Comparison of ENCODE assay signal across 17 cellular contexts in the genomic region with DNA sequence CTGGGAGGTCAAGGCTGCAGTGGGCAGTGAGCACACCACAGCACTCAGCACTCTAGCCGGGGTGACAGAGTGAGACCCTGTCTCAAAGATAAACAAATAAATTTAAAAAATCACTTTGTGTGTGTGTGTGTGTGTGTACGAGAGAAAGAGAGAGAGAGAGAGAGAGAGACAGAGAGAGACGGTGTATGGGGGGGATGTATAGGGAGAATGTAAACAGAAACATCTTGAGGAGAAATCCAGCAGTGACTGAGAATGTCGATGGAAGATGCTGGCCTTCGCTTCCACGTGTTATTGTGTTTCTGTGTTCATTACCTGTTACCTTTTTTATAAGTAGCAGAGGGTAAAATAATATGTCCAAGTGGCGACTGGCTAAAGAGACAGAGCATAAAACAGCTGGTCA. TPM values are rescaled to one million over a fixed set of nuclear protein-coding genes. Genes with fewer than 3 reads are reported as not detected.
A peak's percentile ranks its signal among the peaks of the same experiment; 100 is the strongest.
DNase-seq lines count a peak whose midpoint lies in the region; ATAC-seq and TF ChIP-seq lines count a peak whose summit lies in the region.
"Had no signal": no experiment of that assay in that cellular context is flagged by ENCODE, and none has a peak within 500 bp of the region (broad histone marks: within the 10 kb centered on the region; RNA-seq: fewer than 3 reads in every experiment).

No MANE protein-coding gene starts in this region.

- ATAC-seq in IMR-90 (ENCODE audit: low read depth) (no peak), HG03095 (IDR thresholded peaks at IDR 0.05; ENCODE audit: unreplicated experiment) (no peak)
- ATAC-seq in central memory CD8-positive, alpha-beta T cell (replicated peaks; ENCODE audit: extremely low read depth, poor library complexity, severe bottlenecking): no peak

- H3K23ac ChIP-seq in H9 (ENCODE audit: insufficient read length, low read depth, low read length): no peak overlapping the region
- 0 out of 2 replicates have a peak overlapping the region, but pooled peaks have one; percentile 52 for H3K23ac ChIP-seq in IMR-90 (ENCODE audit: low read depth, low read length)

- TF ChIP-seq POLR2A in IMR-90 (IDR thresholded peaks at IDR 0.05; ENCODE audit: low read depth, low read length) (no peak), erythroblast (IDR thresholded peaks at IDR 0.05; ENCODE audit: low read length) (no peak)

- peak overlapping the region; percentile 13 for H3K27ac ChIP-seq in H9 (ENCODE audit: insufficient read length, low read depth, low read length)
- peak overlapping the region; percentile 78 for H3K27ac ChIP-seq in IMR-90 (ENCODE audit: insufficient read depth, low read length)
- peak overlapping the region; percentile 90 for H3K27ac ChIP-seq in iPS-20b (ENCODE audit: low read length)
- H3K27ac ChIP-seq: BLaER1, HL-60, KMS-11 had no signal

- no peaks in the 10 kb centered on the region for H3K23me2 ChIP-seq in H9 (ENCODE audit: insufficient read length, low read depth, low read length, poor library complexity, severe bottlenecking)

- H3K27me3 ChIP-seq in H9 (ENCODE audit: insufficient read depth, low read length) (no peaks in the 10 kb centered on the region), IMR-90 (ENCODE audit: control insufficient read depth, insufficient read depth, low read length) (no peaks in the 10 kb centered on the region), iPS-20b (ENCODE audit: insufficient read depth, low read length) (no peaks in the 10 kb centered on the region)
- H3K27me3 ChIP-seq: BLaER1 had no signal

- peak overlapping the region; percentile 59 for H2AK9ac ChIP-seq in IMR-90 (replicated peaks; ENCODE audit: low read depth, low read length, poor library complexity)

- H3K9me3 ChIP-seq in H9 (ENCODE audit: control insufficient read depth, low read depth, low read length) (no peaks in the 10 kb centered on the region), IMR-90 (ENCODE audit: control insufficient read depth, insufficient read depth, low read length) (no peaks in the 10 kb centered on the region), iPS-20b (ENCODE audit: insufficient read depth, low read depth, low read length) (no peaks in the 10 kb centered on the region)
- H3K9me3 ChIP-seq: Caco-2 had no signal

- BruUV-seq in IMR-90 (replicated peaks; lab: Mats Ljungman, UMichigan): no TSS peak

- H3K18ac ChIP-seq in H9 (ENCODE audit: insufficient read length, low read depth, low read length) (no peak overlapping the region), IMR-90 (ENCODE audit: low read depth, low read length) (peak overlapping the region; percentile 57)

- H4K8ac ChIP-seq in H9 (replicated peaks; ENCODE audit: insufficient read length, low read depth, low read length): no peak overlapping the region
- H4K8ac ChIP-seq in IMR-90 (ENCODE audit: low read depth in 2 of 2, low read length in 2 of 2): peak overlapping the region in 1 of 2 experiments; percentile 87; a peak in 3 of 4 replicates

- H3T11ph ChIP-seq in H9 (ENCODE audit: low read length): no peak overlapping the region

- no peak overlapping the region for H4K91ac ChIP-seq in H9 (ENCODE audit: insufficient read length, low read depth, low read length)
- H4K91ac ChIP-seq in IMR-90 (ENCODE audit: insufficient read depth, low read depth, low read length): peak overlapping the region; percentile 64

- H2BK20ac ChIP-seq in H9 (ENCODE audit: low read depth, low read length, poor library complexity, severe bottlenecking): no peak overlapping the region
- peak overlapping the region; percentile 98 for H2BK20ac ChIP-seq in IMR-90 (ENCODE audit: low read depth, low read length)

- H3K27me3 Mint-ChIP-seq in H9 (ENCODE audit: low read depth): no peaks in the 10 kb centered on the region
- H3K27me3 Mint-ChIP-seq in central memory CD8-positive, alpha-beta T cell: no peaks in the 10 kb centered on the region

- no peak overlapping the region for H3K4me3 ChIP-seq in IMR-90 (ENCODE audit: insufficient read depth, low read depth, low read length)
- no peak overlapping the region for H3K4me3 ChIP-seq in iPS-20b (ENCODE audit: low read length)
- H3K4me3 ChIP-seq: BLaER1 had no signal

- dilution Hi-C loops in IMR-90 (cut with HindIII; ENCODE audit: low sequenced_read_pairs, unreplicated experiment): no loop called here

- H2BK15ac ChIP-seq in H9 (ENCODE audit: low read depth, low read length) (no peak overlapping the region), IMR-90 (ENCODE audit: low read depth, low read length) (peak overlapping the region; percentile 99)

- no peak for TF ChIP-seq RAD21 in IMR-90 (IDR thresholded peaks at IDR 0.05; ENCODE audit: low read length)

- no CpG with 5 or more reads among the region's 7 CpGs for WGBS in H9 (ENCODE audit: extremely low coverage, insufficient read length, low lambda C conversion rate)
- WGBS in IMR-90 (ENCODE audit: extremely low coverage in 2 of 2, insufficient read length in 1 of 2), 2 experiments: 86% methylated on average over 1 of the region's 7 CpGs; no CpG with 5 or more reads in 1 of the 2 experiments

- no peak overlapping the region for H2BK12ac ChIP-seq in H9 (ENCODE audit: insufficient read length, low read depth, low read length)

- H3K14ac ChIP-seq in H9 (ENCODE audit: insufficient read depth, low read length) (no peak overlapping the region), IMR-90 (replicated peaks; ENCODE audit: low read depth, low read length) (peak overlapping the region; percentile 97)

- no peaks in the 10 kb centered on the region for H4K20me1 ChIP-seq in H9 (ENCODE audit: control insufficient read depth, insufficient read depth, insufficient read length)
- H4K20me1 ChIP-seq in IMR-90 (ENCODE audit: insufficient read depth, low read length): no peaks in the 10 kb centered on the region
- H4K20me1 ChIP-seq: BLaER1 had no signal

- H3K56ac ChIP-seq in H9 (ENCODE audit: insufficient read length, low read depth, low read length) (no peak overlapping the region), IMR-90 (ENCODE audit: extremely low read depth, insufficient read depth, low read length) (no peak overlapping the region; the same call in 1 of the 2 replicates)

- H3K4ac ChIP-seq in H9 (ENCODE audit: low read depth, low read length) (no peak overlapping the region), IMR-90 (ENCODE audit: low read depth, low read length) (peak overlapping the region; percentile 86)

- H2BK120ac ChIP-seq in H9 (ENCODE audit: low read depth, low read length, poor library complexity, severe bottlenecking) (no peak overlapping the region), IMR-90 (ENCODE audit: low read depth, low read length) (peak overlapping the region; percentile 92)

- in situ Hi-C loops in IMR-90 (cut with MboI; ENCODE audit: low sequenced_read_pairs): no loop called here

- POLR2A ChIA-PET in IMR-90 (lab: Charles Lee; ENCODE audit: unreplicated experiment): no interaction called here

- H3K4me1 ChIP-seq in H9 (ENCODE audit: insufficient read depth, low read length) (peaks cover 6% of the 10 kb centered on the region), IMR-90 (ENCODE audit: control insufficient read depth, insufficient read depth, low read length) (peaks cover 5% of the 10 kb centered on the region; the same call in 1 of the 2 replicates), iPS-20b (ENCODE audit: insufficient read depth, low read length) (peaks cover 35% of the 10 kb centered on the region)
- H3K4me1 ChIP-seq: BLaER1, Caco-2 had no signal

- H3K4me3 Mint-ChIP-seq in H9: peak overlapping the region in 1 of 2 experiments; percentile 8; a peak in 1 of 5 replicates
- H3K4me3 Mint-ChIP-seq in central memory CD8-positive, alpha-beta T cell: no peak overlapping the region
- H3K4me3 Mint-ChIP-seq: CD8-positive, alpha-beta memory T cell had no signal

- H4K5ac ChIP-seq in H9 (ENCODE audit: insufficient read length, low read depth, low read length) (no peak overlapping the region), IMR-90 (ENCODE audit: low read depth, low read length) (peak overlapping the region; percentile 49; the same call in 1 of the 2 replicates)

- peaks cover 0 to 4% (median under 1%) of the 10 kb centered on the region in 3 experiments; a peak in 3 of 7 replicates for H3K36me3 Mint-ChIP-seq in H9 (ENCODE audit: insufficient read depth in 1 of 3, low read depth in 3 of 3)
- no peaks in the 10 kb centered on the region for H3K36me3 Mint-ChIP-seq in central memory CD8-positive, alpha-beta T cell (ENCODE audit: insufficient read depth)
- H3K36me3 Mint-ChIP-seq: CD8-positive, alpha-beta memory T cell had no signal

- H2BK5ac ChIP-seq in H9 (ENCODE audit: insufficient read length, low read length) (no peak overlapping the region), IMR-90 (ENCODE audit: low read depth, low read length, poor library complexity, severe bottlenecking) (peak overlapping the region; percentile 83)

- H3K9me3 Mint-ChIP-seq in H9: no peaks in the 10 kb centered on the region; a peak in 2 of 5 replicates
- no peaks in the 10 kb centered on the region for H3K9me3 Mint-ChIP-seq in central memory CD8-positive, alpha-beta T cell
- H3K9me3 Mint-ChIP-seq: CD8-positive, alpha-beta memory T cell had no signal

- no peak for DNase-seq in H9
- DNase-seq in IMR-90: no peak
- no peak for DNase-seq in central memory CD8-positive, alpha-beta T cell (ENCODE audit: low spot score in 2 of 2)
- DNase-seq in erythroblast (lab: John Stamatoyannopoulos, UW): no peak
- DNase-seq in NCI-H2081 (lab: John Stamatoyannopoulos, UW): no peak
- DNase-seq: 8988T; AML-193; Caco-2; CD8-positive, alpha-beta memory T cell; DND-41; GDM1; H7 had no signal

- no peak overlapping the region for H3K4me2 ChIP-seq in H9 (ENCODE audit: insufficient read depth, insufficient read length, low read length)
- no peak overlapping the region for H3K4me2 ChIP-seq in IMR-90 (ENCODE audit: low read depth, low read length)
- H3K4me2 ChIP-seq: BLaER1, KMS-11 had no signal

- H3K79me2 ChIP-seq in H9 (ENCODE audit: insufficient read depth, low read length): no peaks in the 10 kb centered on the region

- peaks cover 52 to 56% of the 10 kb centered on the region in 2 experiments for H3K4me1 Mint-ChIP-seq in H9
- H3K4me1 Mint-ChIP-seq in central memory CD8-positive, alpha-beta T cell: peaks cover 6% of the 10 kb centered on the region

- peak overlapping the region; percentile 78 to 99 (median 97); a peak in 6 of 7 replicates for H3K27ac Mint-ChIP-seq in H9
- peak overlapping the region; percentile 9 for H3K27ac Mint-ChIP-seq in central memory CD8-positive, alpha-beta T cell (ENCODE audit: low read depth)
- H3K27ac Mint-ChIP-seq: CD8-positive, alpha-beta memory T cell had no signal

- H2AFZ ChIP-seq in H9 (ENCODE audit: low read length) (no peak overlapping the region), IMR-90 (replicated peaks; ENCODE audit: low read length, poor library complexity) (peak overlapping the region; percentile 59)

- CTCF ChIA-PET in IMR-90 (lab: Yijun Ruan, JAX): no interaction called here

- H3K36me3 ChIP-seq in IMR-90 (ENCODE audit: control insufficient read depth, insufficient read depth, low read length) (no peaks in the 10 kb centered on the region), iPS-20b (ENCODE audit: insufficient read depth, low read depth, low read length) (no peaks in the 10 kb centered on the region)
- H3K36me3 ChIP-seq: BLaER1 had no signal

- TF ChIP-seq CTCF in H9 (conservative IDR thresholded peaks at IDR 0.05) (no peak), IMR-90 (conservative IDR thresholded peaks at IDR 0.05; ENCODE audit: low read depth, low read length) (no peak)

- no peak overlapping the region for H3K9ac ChIP-seq in H9 (ENCODE audit: extremely low read depth, insufficient read length, low read length)
- H3K9ac ChIP-seq in IMR-90 (ENCODE audit: low read depth, low read length): no peak overlapping the region
- peak overlapping the region; percentile 25; the same call in 1 of the 2 replicates for H3K9ac ChIP-seq in iPS-20b (ENCODE audit: low read depth, low read length)
- H3K9ac ChIP-seq: BLaER1, KMS-11 had no signal

- no peak overlapping the region for H2AK5ac ChIP-seq in H9 (ENCODE audit: insufficient read length, low read length)
- peak overlapping the region; percentile 97 for H2AK5ac ChIP-seq in IMR-90 (ENCODE audit: low read depth, low read length)

- intact Hi-C loops in IMR-90 (cut with micrococcal nuclease): no loop called here

- H3K79me1 ChIP-seq in H9 (ENCODE audit: insufficient read depth, low read depth, low read length, poor library complexity, severe bottlenecking) (no peaks in the 10 kb centered on the region), IMR-90 (ENCODE audit: low read depth in 1 of 2, low read length in 2 of 2) (no peaks in the 10 kb centered on the region)

- peaks cover 3% of the 10 kb centered on the region; the same call in 1 of the 2 replicates for H3K9me1 ChIP-seq in IMR-90 (ENCODE audit: insufficient read depth, low read length)

RNA-seq across cellular contexts. Expression of gene RBPJ, which starts 23.6 kb away (rescaled TPM):
- total RNA-seq in H9 (2021): 155 and 166 TPM in 2 replicates
- total RNA-seq in IMR-90 (2012; rRNA removed): 148 and 172 TPM in 2 replicates
- 49.3 and 50.3 TPM in 2 replicates for polyA plus RNA-seq in IMR-90 (2012; rRNA removed)
- 12.3 and 12.6 TPM in 2 replicates for polyA plus RNA-seq in IMR-90 (2012; cell fraction: cytosol; rRNA removed)
- polyA plus RNA-seq in IMR-90 (2012; cell fraction: nucleus; rRNA removed; ENCODE audit: low replicate concordance): 34.5 and 215 TPM in 2 replicates

Comparison
In these comparisons a context has a peak if more than half of its experiments do, and no peak if none do; other contexts are left out.
1. H3K27ac ChIP-seq: peak in every context shown above with its lines; median percentile 90 in iPS-20b; 78 in IMR-90; 13 in H9.